ENCODE assay signal across 8 cellular contexts in the genomic region with DNA sequence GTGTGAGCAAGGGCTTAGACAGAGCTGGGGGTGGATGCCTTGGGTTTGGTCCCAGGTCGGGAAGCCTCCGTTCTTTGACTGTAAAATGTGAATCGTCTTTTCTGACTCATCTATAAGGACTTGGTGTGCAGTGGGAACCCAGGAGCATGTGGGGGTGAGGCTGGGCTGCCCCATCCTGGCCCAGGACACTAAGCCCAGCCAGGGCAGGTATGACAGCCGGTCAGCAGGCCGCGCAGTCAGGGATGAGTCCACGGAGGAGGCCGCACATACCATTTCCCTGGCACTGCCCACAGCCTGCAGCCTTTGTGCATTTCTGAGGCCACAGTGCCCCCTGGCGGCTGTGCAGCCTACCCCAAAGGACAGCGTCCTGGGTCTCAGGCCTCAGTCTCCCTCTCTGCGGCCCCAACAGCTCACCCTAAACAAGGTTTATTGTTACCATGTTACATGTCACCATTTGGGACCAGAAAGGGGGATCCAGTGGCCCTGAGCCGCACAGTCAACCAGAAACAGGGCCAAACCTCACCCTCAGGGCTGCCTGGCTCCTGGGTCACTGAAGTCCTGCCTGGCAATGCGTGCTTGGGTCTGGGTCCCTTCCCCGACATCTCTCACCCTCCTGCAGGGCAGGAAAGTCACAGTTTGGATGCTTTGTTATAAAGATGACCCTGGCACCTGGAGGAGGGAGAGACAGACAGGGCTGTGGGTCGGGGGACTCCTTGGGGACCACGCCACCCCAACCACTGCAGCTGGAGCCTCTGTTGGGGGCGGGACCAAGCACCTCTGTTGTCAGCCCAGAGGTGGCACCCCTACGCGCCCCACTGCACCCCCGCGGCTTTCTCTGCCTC. TPM values are rescaled to one million over a fixed set of nuclear protein-coding genes. Genes with fewer than 3 reads are reported as not detected.
DNase-seq lines count a peak whose midpoint lies in the region; ATAC-seq, FAIRE-seq and TF ChIP-seq lines count a peak whose summit lies in the region.

No MANE protein-coding gene starts in this region.

- ATAC-seq in HG02623 (IDR thresholded peaks at IDR 0.05; ENCODE audit: unreplicated experiment) = no peak

- peaks cover 2% of the 10 kb centered on the region for H3K4me1 ChIP-seq in ovary (ENCODE audit: insufficient read depth)
- H3K4me1 ChIP-seq in tibial artery = peaks cover 0 to 7% (median 5%) of the 10 kb centered on the region in 4 donors

- TF ChIP-seq POLR2A in ovary (IDR thresholded peaks at IDR 0.05) = no peak

- no peak for FAIRE-seq in frontal cortex (lab: Jason Lieb, UNC)

- H3K9me3 ChIP-seq in ovary (no peaks in the 10 kb centered on the region), tibial artery (no peaks in the 10 kb centered on the region)

- H3K27me3 ChIP-seq in HL-60 (ENCODE audit: insufficient read depth, poor library complexity, severe bottlenecking) = no peaks in the 10 kb centered on the region
- H3K27me3 ChIP-seq in ovary = no peaks in the 10 kb centered on the region
- no peaks in the 10 kb centered on the region for H3K27me3 ChIP-seq in tibial artery

- TF ChIP-seq CTCF in HL-60 (IDR thresholded peaks at IDR 0.05; ENCODE audit: insufficient read depth, low read length) (peak; percentile 84), ovary (IDR thresholded peaks at IDR 0.05) (peak; percentile 81 to 88 (median 85)), tibial artery (IDR thresholded peaks at IDR 0.05) (peak; percentile 81 to 92)

- H3K36me3 ChIP-seq in ovary = no peaks in the 10 kb centered on the region
- no peaks in the 10 kb centered on the region for H3K36me3 ChIP-seq in tibial artery

- whole genome bisulfite sequencing in ovary, 3 donors = 35 to 37% (median 36%) methylated on average over 21 of the region's 21 CpGs

- DNase-seq in DMS79 (lab: John Stamatoyannopoulos, UW) = peak; percentile 22
- DNase-seq in HL-60 (ENCODE audit: low read depth in 1 of 2, low spot score in 1 of 2) = peak in 1 of 2 experiments; percentile 59
- peak; percentile 52 to 56 for DNase-seq in SHP77 (lab: John Stamatoyannopoulos, UW)
- DNase-seq in activated gamma-delta T cell treated with Interleukin-2 at 50 U/mL for 16 hours = peak; percentile 77
- peak; percentile 69 to 88 for DNase-seq in frontal cortex (ENCODE audit: low spot score in 2 of 2)
- DNase-seq in ovary = peak; percentile 77 to 88 (median 82)
- DNase-seq in tibial artery = peak; percentile 73 to 84

- H3K27ac ChIP-seq in HL-60 (replicated peaks) = no peak overlapping the region
- no peak overlapping the region for H3K27ac ChIP-seq in ovary
- no peak overlapping the region for H3K27ac ChIP-seq in tibial artery

- no peak for TF ChIP-seq EP300 in ovary (IDR thresholded peaks at IDR 0.05)

- intact Hi-C loops in ovary (cut with DNase I) = loop anchor here (2.0 to 10.0 kb wide), 7 partner anchors 583 to 730 kb away; no protein-coding TSS in a partner anchor
- intact Hi-C loops in tibial artery (cut with DNase I; ENCODE audit: low total_unique reads) = loop anchor here (2.0 kb wide), 1 partner anchor 729 kb away; no protein-coding TSS in a partner anchor

- no peak overlapping the region for H3K4me3 ChIP-seq in HL-60 (replicated peaks; ENCODE audit: insufficient read depth, low read length)
- H3K4me3 ChIP-seq in ovary = no peak overlapping the region
- H3K4me3 ChIP-seq in tibial artery = no peak overlapping the region

RNA-seq across cellular contexts. Expression of a gene that starts 14.4 kb away (rescaled TPM):
- 10.2 TPM for total RNA-seq in frontal cortex
- 1 to 10 TPM; 3.9 to 8.9 (median 5.0) TPM for total RNA-seq in ovary
- 1 to 10 TPM; 1.4 to 2.0 TPM for polyA plus RNA-seq in ovary
